ENCODE assay signal across 1 cellular context in the genomic region with DNA sequence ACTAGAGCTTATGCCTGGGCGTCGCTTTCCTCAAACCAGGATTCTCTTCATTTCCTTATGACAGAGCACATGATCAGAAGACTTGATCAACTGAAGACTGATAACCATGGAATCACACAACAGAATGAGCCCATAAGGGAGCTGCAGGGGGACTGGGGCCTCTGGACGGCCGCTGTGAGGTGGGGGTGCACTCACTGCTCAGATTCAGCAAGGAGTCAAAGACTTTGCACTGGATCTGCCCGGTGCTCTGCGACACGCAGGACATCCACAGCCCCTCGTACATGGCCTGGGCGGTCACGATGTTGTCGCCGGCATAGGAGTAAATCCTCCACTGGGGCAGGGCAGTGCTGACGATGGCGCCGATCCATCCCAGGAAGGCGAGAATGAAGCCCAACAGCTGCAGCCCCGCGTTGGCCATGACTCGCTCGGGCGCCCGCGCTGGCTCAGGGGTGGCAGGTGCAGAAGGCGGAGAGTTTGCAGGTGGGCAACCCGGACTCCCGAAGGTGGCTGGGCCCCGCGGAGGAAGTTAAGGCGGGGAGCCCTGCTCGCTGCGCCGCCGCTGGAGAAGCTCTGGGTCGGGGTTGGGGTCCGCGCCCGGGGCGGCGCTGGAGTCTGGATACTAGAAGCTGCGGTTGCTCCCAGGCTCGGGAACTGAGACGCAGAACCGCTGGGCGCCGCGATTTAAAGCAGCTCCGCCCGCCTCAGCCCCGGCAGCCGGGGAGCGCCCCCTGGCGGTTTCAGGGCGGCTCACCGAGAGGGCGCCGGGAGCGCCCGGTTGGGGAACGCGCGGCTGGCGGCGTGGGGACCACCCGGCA.
TF ChIP-seq lines count a peak whose summit lies in the region.

A gene with protein sequence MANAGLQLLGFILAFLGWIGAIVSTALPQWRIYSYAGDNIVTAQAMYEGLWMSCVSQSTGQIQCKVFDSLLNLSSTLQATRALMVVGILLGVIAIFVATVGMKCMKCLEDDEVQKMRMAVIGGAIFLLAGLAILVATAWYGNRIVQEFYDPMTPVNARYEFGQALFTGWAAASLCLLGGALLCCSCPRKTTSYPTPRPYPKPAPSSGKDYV (minus strand): TSS at position 658 of the 815 bp plus-strand sequence. CDS start 240 bp downstream, at position 418.

TF ChIP-seq in H1, 55 proteins besides CTCF, POLR2A, EP300 and RAD21 (continued from another document):
- TF ChIP-seq FOSL1 (IDR thresholded peaks at IDR 0.05; ENCODE audit: insufficient read depth, low read depth, low read length) (no peak), SAP30 (IDR thresholded peaks at IDR 0.05; ENCODE audit: insufficient read depth, insufficient replicate concordance, low read length) (no peak), RXRA (IDR thresholded peaks at IDR 0.05; ENCODE audit: insufficient read depth, low read depth, low read length) (no peak), ASH2L (IDR thresholded peaks at IDR 0.05; ENCODE audit: low read length) (peak; percentile 79), SIN3A (conservative IDR thresholded peaks at IDR 0.05 in 1 of 2, IDR thresholded peaks at IDR 0.05 in 1 of 2; ENCODE audit: low read depth in 1 of 2, low read length in 2 of 2) (peak in 1 of 2 experiments; percentile 55; a peak in 1 of 4 replicates), CTBP2 (IDR thresholded peaks at IDR 0.05; ENCODE audit: borderline replicate concordance, insufficient read depth, insufficient read length, low read length) (no peak), SUZ12 (IDR thresholded peaks at IDR 0.05; ENCODE audit: low read length) (no peak), TAF7 (optimal IDR thresholded peaks at IDR 0.05; ENCODE audit: borderline replicate concordance, low read depth, low read length) (peak; percentile 76), TBP (IDR thresholded peaks at IDR 0.05; ENCODE audit: low read depth, low read length) (peak; percentile 93), TAF1 (IDR thresholded peaks at IDR 0.05; ENCODE audit: low read depth, low read length) (peak; percentile 91), KDM4A (IDR thresholded peaks at IDR 0.05; ENCODE audit: low read depth, low read length, severe bottlenecking) (peak; percentile 97), CREB1 (IDR thresholded peaks at IDR 0.05) (0 out of 2 replicates have a peak, but pooled peaks have one; percentile 5), PHF8 (conservative IDR thresholded peaks at IDR 0.05; ENCODE audit: low read depth, low read length) (peak; percentile 59), YY1 (IDR thresholded peaks at IDR 0.05; ENCODE audit: low read depth, low read length) (0 out of 2 replicates have a peak, but pooled peaks have one; percentile 53), POLR2AphosphoS5 (IDR thresholded peaks at IDR 0.05; ENCODE audit: low read depth, low read length) (peak; percentile 69; the same call in 1 of the 2 replicates)
TF ChIP-seq in H1: peak in this region for 14.
